ENCODE assay signal across 11 cellular contexts in genomic region chr11:78041380-78041719, GRCh38. TPM values are rescaled to one million over a fixed set of nuclear protein-coding genes. Genes with fewer than 3 reads are reported as not detected.
A peak's percentile ranks its signal among the peaks of the same experiment; 100 is the strongest.
DNase-seq lines count a peak whose midpoint lies in the region; ATAC-seq, FAIRE-seq and TF ChIP-seq lines count a peak whose summit lies in the region.
"Not testable (repeated sequence)": the region's sequence is repeated elsewhere in the genome, so short reads cannot be mapped to it uniquely, and the experiment has no call there.
"Had no signal": no experiment of that assay in that cellular context is flagged by ENCODE, and none has a peak within 500 bp of the region (broad histone marks: within the 10 kb centered on the region; RNA-seq: fewer than 3 reads in every experiment).

No MANE protein-coding gene starts in this region.

- not testable (repeated sequence) for H4K20me1 ChIP-seq in GM23338 (replicated peaks; ENCODE audit: insufficient read depth); H1 (replicated peaks in 1 of 2; ENCODE audit: control insufficient read depth in 1 of 2, insufficient read depth in 2 of 2, low read length in 2 of 2)

- CTCF ChIA-PET in H1 (lab: Charles Lee; ENCODE audit: partially characterized antibody) = interaction anchor here (0.6 to 2.1 kb wide), 6 partner anchors 10 to 63 kb away, joined by 3 to 5 read pairs (median 3); partner anchors contain the start of gene THRSP

- not testable (repeated sequence) for H3K27ac Mint-ChIP-seq in GM23338
- peak overlapping the region; percentile 61 for H3K27ac Mint-ChIP-seq in activated naive CD8-positive, alpha-beta T cell treated with anti-CD3 and anti-CD28 coated beads, Interleukin-2, amount 10 ng/mL, durations not matched to agents 7 days and 5 days
- H3K27ac Mint-ChIP-seq in nephron progenitor cell = peak overlapping the region; percentile 75

- H3K79me1 ChIP-seq in H1 (ENCODE audit: low read depth, low read length) = not testable (repeated sequence)

- not testable (repeated sequence) for H2AK5ac ChIP-seq in H1 (ENCODE audit: low read depth, low read length)

- not testable (repeated sequence) for H3K27me3 Mint-ChIP-seq in GM23338 (ENCODE audit: insufficient read depth, low read depth, poor library complexity); activated naive CD8-positive, alpha-beta T cell treated with anti-CD3 and anti-CD28 coated beads, Interleukin-2, amount 10 ng/mL, durations not matched to agents 7 days and 5 days
- H3K27me3 Mint-ChIP-seq in nephron progenitor cell (ENCODE audit: low read depth, poor library complexity) = peaks cover 20% of the 10 kb centered on the region

- POLR2A ChIA-PET in activated naive CD8-positive, alpha-beta T cell treated with anti-CD3 and anti-CD28 coated beads, Interleukin-2, amount 10 ng/mL, durations not matched to agents 7 days and 5 days (lab: Charles Lee) = not testable (repeated sequence)
- POLR2A ChIA-PET in H1 (lab: Charles Lee; ENCODE audit: partially characterized antibody) = interaction anchor here (0.7 to 2.2 kb wide), 2 partner anchors 9 to 19 kb away, joined by 3 to 6 read pairs; no protein-coding TSS in a partner anchor

- H3K56ac ChIP-seq in H1 (replicated peaks; ENCODE audit: insufficient read length, low read depth, low read length) = not testable (repeated sequence)

- H3K36me3 ChIP-seq in GM23338 (ENCODE audit: insufficient read depth); RWPE2 (ENCODE audit: low read depth); H1 (ENCODE audit: control insufficient read depth in 2 of 4, insufficient read depth in 4 of 4, low read length in 3 of 4): not testable (repeated sequence)

- H2BK20ac ChIP-seq in H1 (ENCODE audit: low read length) = 0 out of 2 replicates have a peak overlapping the region, but pooled peaks have one; percentile 48

- H3K9me3 ChIP-seq in RWPE2 (ENCODE audit: severe bottlenecking); H1 (ENCODE audit: insufficient read depth in 2 of 2, low read depth in 1 of 2, low read length in 1 of 2): not testable (repeated sequence)

- H3K9me2 ChIP-seq in GM23338 (ENCODE audit: insufficient read depth) = not testable (repeated sequence)

- not testable (repeated sequence) for H3K23ac ChIP-seq in H1 (ENCODE audit: insufficient read length)

- not testable (repeated sequence) for ATAC-seq in GM23338; RWPE2 (ENCODE audit: low read depth); activated naive CD8-positive, alpha-beta T cell treated with anti-CD3 and anti-CD28 coated beads, Interleukin-2, amount 10 ng/mL, durations not matched to agents 7 days and 5 days (ENCODE audit: low read depth)

- not testable (repeated sequence) for TF ChIP-seq CTCF in GM23338 (conservative IDR thresholded peaks at IDR 0.05; ENCODE audit: low read depth in 2 of 2); RWPE2 (IDR thresholded peaks at IDR 0.05; ENCODE audit: poor library complexity, severe bottlenecking); H1 (IDR thresholded peaks at IDR 0.05; ENCODE audit: control extremely low read depth in 1 of 3, insufficient read depth in 1 of 3, low read depth in 1 of 3, low read length in 3 of 3); nephron progenitor cell (IDR thresholded peaks at IDR 0.05)

- H3K79me2 ChIP-seq in GM23338 (replicated peaks; ENCODE audit: insufficient read depth); H1 (ENCODE audit: control insufficient read depth in 1 of 2, insufficient read depth in 2 of 2, low read length in 2 of 2): not testable (repeated sequence)

- H3K9ac ChIP-seq in H1 (replicated peaks in 1 of 4; ENCODE audit: extremely low read depth in 1 of 4, low read depth in 3 of 4, low read length in 3 of 4) = not testable (repeated sequence)

- not testable (repeated sequence) for H3K18ac ChIP-seq in H1 (ENCODE audit: extremely low read depth, low read length)

- not testable (repeated sequence) for H3K14ac ChIP-seq in H1 (ENCODE audit: insufficient read length)

- peaks cover 20% of the 10 kb centered on the region for H3K4me1 Mint-ChIP-seq in GM23338
- H3K4me1 Mint-ChIP-seq in activated naive CD8-positive, alpha-beta T cell treated with anti-CD3 and anti-CD28 coated beads, Interleukin-2, amount 10 ng/mL, durations not matched to agents 7 days and 5 days = peaks cover 12% of the 10 kb centered on the region
- peaks cover 40% of the 10 kb centered on the region for H3K4me1 Mint-ChIP-seq in nephron progenitor cell

- DNase-seq in GM23338 (ENCODE audit: low spot score); RWPE2 (ENCODE audit: low spot score); activated naive CD8-positive, alpha-beta T cell treated with anti-CD3 and anti-CD28 coated beads, Interleukin-2, amount 10 ng/mL, durations not matched to agents 7 days and 5 days; H1 (ENCODE audit: low read depth in 1 of 2, low spot score in 2 of 2); nephron progenitor cell: not testable (repeated sequence)

- not testable (repeated sequence) for H3K4me1 ChIP-seq in GM23338 (ENCODE audit: insufficient read depth); H1 (replicated peaks in 1 of 4; ENCODE audit: control insufficient read depth in 3 of 4, insufficient read depth in 4 of 4, low read length in 3 of 4)
- H3K4me1 ChIP-seq in RWPE2 (ENCODE audit: insufficient read depth, poor library complexity, severe bottlenecking) = peaks cover 26% of the 10 kb centered on the region

- H3K27me3 ChIP-seq in GM23338 (ENCODE audit: insufficient read depth); RWPE2 (ENCODE audit: insufficient read depth, poor library complexity, severe bottlenecking); H1 (replicated peaks in 1 of 4; ENCODE audit: control insufficient read depth in 3 of 4, extremely low read depth in 1 of 4, insufficient read depth in 3 of 4, low read length in 3 of 4): not testable (repeated sequence)

- H2BK5ac ChIP-seq in H1 (ENCODE audit: low read depth, low read length) = not testable (repeated sequence)

- H2BK15ac ChIP-seq in H1 (ENCODE audit: low read length) = not testable (repeated sequence)

- H2BK120ac ChIP-seq in H1 (replicated peaks; ENCODE audit: low read depth, low read length) = not testable (repeated sequence)

- 90% methylated on average over 8 of the region's 8 CpGs; no CpG with 5 or more reads in 1 of the 2 experiments for WGBS in H1 (ENCODE audit: extremely low coverage in 1 of 2, insufficient coverage in 1 of 2, insufficient read length in 1 of 2, insufficient replicate concordance in 2 of 2, low coverage in 1 of 2, low lambda C conversion rate in 2 of 2, missing lambda C conversion rate in 1 of 2), 2 experiments

- H3K4ac ChIP-seq in H1 (replicated peaks; ENCODE audit: insufficient read length, low read depth, low read length) = not testable (repeated sequence)

- not testable (repeated sequence) for FAIRE-seq in H1 (lab: Jason Lieb, UNC)

- H2BK12ac ChIP-seq in H1 (ENCODE audit: low read depth, low read length) = peak overlapping the region; percentile 50; the same call in 1 of the 2 replicates

- not testable (repeated sequence) for H3K4me2 ChIP-seq in GM23338; H1 (ENCODE audit: insufficient read depth in 1 of 2, low read depth in 2 of 2, low read length in 2 of 2)

- H4K5ac ChIP-seq in H1 (ENCODE audit: insufficient read length, low read depth, low read length) = not testable (repeated sequence)

- H3K9me3 Mint-ChIP-seq in GM23338; activated naive CD8-positive, alpha-beta T cell treated with anti-CD3 and anti-CD28 coated beads, Interleukin-2, amount 10 ng/mL, durations not matched to agents 7 days and 5 days; nephron progenitor cell: not testable (repeated sequence)

- H3K27ac ChIP-seq in GM23338 (ENCODE audit: low read depth); H1 (ENCODE audit: low read depth, low read length): not testable (repeated sequence)
- peak overlapping the region; percentile 90 for H3K27ac ChIP-seq in RWPE2 (ENCODE audit: poor library complexity, severe bottlenecking)

- H3K4me3 ChIP-seq in GM23338; RWPE2 (ENCODE audit: severe bottlenecking); H1 (ENCODE audit: extremely low read depth in 1 of 4, insufficient read depth in 2 of 4, low read depth in 3 of 4, low read length in 4 of 4): not testable (repeated sequence)

- H4K8ac ChIP-seq in H1 (ENCODE audit: extremely low read depth, insufficient read depth, low read length) = not testable (repeated sequence)

- peak overlapping the region; percentile 81 for H2AFZ ChIP-seq in GM23338
- not testable (repeated sequence) for H2AFZ ChIP-seq in H1 (ENCODE audit: low read length)

- H4K91ac ChIP-seq in H1 (replicated peaks; ENCODE audit: insufficient read length, low read length) = not testable (repeated sequence)

- TF ChIP-seq EP300 in H1 (IDR thresholded peaks at IDR 0.05; ENCODE audit: borderline replicate concordance in 1 of 2, low read depth in 2 of 2, low read length in 2 of 2) = not testable (repeated sequence)

- not testable (repeated sequence) for H3K23me2 ChIP-seq in H1 (ENCODE audit: low read depth, low read length)

- TF ChIP-seq RAD21 in H1 (IDR thresholded peaks at IDR 0.05 in 1 of 2, conservative IDR thresholded peaks at IDR 0.05 in 1 of 2; ENCODE audit: low read depth in 2 of 2, low read length in 2 of 2) = not testable (repeated sequence)

- not testable (repeated sequence) for TF ChIP-seq POLR2A in H1 (IDR thresholded peaks at IDR 0.05; ENCODE audit: control extremely low read depth in 1 of 2, low read depth in 2 of 2, low read length in 2 of 2)

- H3K4me3 Mint-ChIP-seq in GM23338; activated naive CD8-positive, alpha-beta T cell treated with anti-CD3 and anti-CD28 coated beads, Interleukin-2, amount 10 ng/mL, durations not matched to agents 7 days and 5 days; nephron progenitor cell: not testable (repeated sequence)

- H3K36me3 Mint-ChIP-seq in GM23338 (ENCODE audit: low read depth); activated naive CD8-positive, alpha-beta T cell treated with anti-CD3 and anti-CD28 coated beads, Interleukin-2, amount 10 ng/mL, durations not matched to agents 7 days and 5 days; nephron progenitor cell (ENCODE audit: low read depth): not testable (repeated sequence)

- H3F3A ChIP-seq in GM23338 (replicated peaks; ENCODE audit: low read depth) = not testable (repeated sequence)

RNA-seq across cellular contexts. Expression of gene KCTD14, which starts 18.3 kb away (rescaled TPM):
- total RNA-seq in GM23338 (2014; rRNA removed; shearing (Covaris generic)) = 14.2 and 19.1 TPM in 2 replicates
- polyA plus RNA-seq in GM23338 (2016; fragmentation: Nextera tagmentation; extraction: Ambion mirVana) (5.9 and 8.4 TPM in 2 replicates), H1 (2011; rRNA removed) (15.2 and 24.9 TPM in 2 replicates)
- under 1 TPM in 1 of 2 experiments, not detected in 1; 0.22 TPM for total RNA-seq in activated naive CD8-positive, alpha-beta T cell treated with anti-CD3 and anti-CD28 coated beads, Interleukin-2, amount 10 ng/mL, durations not matched to agents 7 days and 5 days
- 21.6 and 22.7 TPM in 2 replicates for total RNA-seq in H1 (2021; fragmentation: NEBNext Ultra II Directional; extraction: Animal tissue kit (Norgen Biotek cat#: 25700))
- polyA plus RNA-seq in H1 (2011; cell fraction: cytosol; rRNA removed) = 17.9 TPM
- 12.9 TPM for polyA plus RNA-seq in H1 (2011; cell fraction: nucleus; rRNA removed)
- polyA plus RNA-seq in H1 (2012, experiment 1 of 2) = 20.3 to 23.4 TPM (median 21.1 TPM) in 4 replicates
- polyA plus RNA-seq in H1 (2012, experiment 2 of 2) = 17.4 TPM
- polyA plus RNA-seq in H1 (2013, experiment 1 of 2) = 18.7 TPM
- 19.4 TPM for polyA plus RNA-seq in H1 (2013, experiment 2 of 2)
- polyA minus RNA-seq in H1 (2011; rRNA and poly(A)+ RNA removed) = 22.3 and 25.4 TPM in 2 replicates
- polyA minus RNA-seq in H1 (2011; cell fraction: cytosol; rRNA and poly(A)+ RNA removed) = 10.3 TPM
- polyA minus RNA-seq in H1 (2011; cell fraction: nucleus; rRNA and poly(A)+ RNA removed) = 6.5 TPM
- total RNA-seq: SK-MEL-5 had no signal
- polyA plus RNA-seq: CD4-positive, alpha-beta memory T cell had no signal

RNA-seq across cellular contexts. Expression of gene THRSP, which starts 22.3 kb away (rescaled TPM):
- total RNA-seq in GM23338 (2014; rRNA removed; shearing (Covaris generic)) = not detected in 2 replicates
- polyA plus RNA-seq in GM23338 (2016; fragmentation: Nextera tagmentation; extraction: Ambion mirVana) (not detected in 2 replicates), H1 (2011; rRNA removed) (0.11 TPM in 1 of 2 replicates, not detected in the other)
- total RNA-seq in activated naive CD8-positive, alpha-beta T cell treated with anti-CD3 and anti-CD28 coated beads, Interleukin-2, amount 10 ng/mL, durations not matched to agents 7 days and 5 days = not detected
- total RNA-seq in H1 (2021; fragmentation: NEBNext Ultra II Directional; extraction: Animal tissue kit (Norgen Biotek cat#: 25700)) = not detected in 2 replicates
- 0.13 TPM for polyA plus RNA-seq in H1 (2011; cell fraction: cytosol; rRNA removed)
- polyA plus RNA-seq in H1 (2011; cell fraction: nucleus; rRNA removed) = not detected
- polyA plus RNA-seq in H1 (2012, experiment 1 of 2) = not detected in 4 replicates
- not detected for polyA plus RNA-seq in H1 (2012, experiment 2 of 2)
- not detected for polyA plus RNA-seq in H1 (2013, experiment 1 of 2)
- not detected for polyA plus RNA-seq in H1 (2013, experiment 2 of 2)
- 0.16 TPM in 1 of 2 replicates, not detected in the other for polyA minus RNA-seq in H1 (2011; rRNA and poly(A)+ RNA removed)
- polyA minus RNA-seq in H1 (2011; cell fraction: cytosol; rRNA and poly(A)+ RNA removed) = not detected
- polyA minus RNA-seq in H1 (2011; cell fraction: nucleus; rRNA and poly(A)+ RNA removed) = not detected
- total RNA-seq: CD4-positive, alpha-beta memory T cell; GM12878; LHCN-M2; SK-MEL-5 had no signal
- polyA plus RNA-seq: A549, IgD-negative memory B cell had no signal

RNA-seq across cellular contexts. Expression of gene NDUFC2, which starts 38.3 kb away (rescaled TPM):
- total RNA-seq in GM23338 (2014; rRNA removed; shearing (Covaris generic)) = 122 and 174 TPM in 2 replicates
- 711 and 755 TPM in 2 replicates for polyA plus RNA-seq in GM23338 (2016; fragmentation: Nextera tagmentation; extraction: Ambion mirVana)
- total RNA-seq in activated naive CD8-positive, alpha-beta T cell treated with anti-CD3 and anti-CD28 coated beads, Interleukin-2, amount 10 ng/mL, durations not matched to agents 7 days and 5 days = 100 to 1,000 TPM; 162 to 163 TPM
- 216 and 218 TPM in 2 replicates for total RNA-seq in H1 (2021; fragmentation: NEBNext Ultra II Directional; extraction: Animal tissue kit (Norgen Biotek cat#: 25700))
- 356 and 477 TPM in 2 replicates for polyA plus RNA-seq in H1 (2011; rRNA removed)
- 212 TPM for polyA plus RNA-seq in H1 (2011; cell fraction: cytosol; rRNA removed)
- polyA plus RNA-seq in H1 (2011; cell fraction: nucleus; rRNA removed) = 149 TPM
- 170 to 347 TPM (median 216 TPM) in 4 replicates for polyA plus RNA-seq in H1 (2012, experiment 1 of 2)
- polyA plus RNA-seq in H1 (2012, experiment 2 of 2) = 178 TPM
- 337 TPM for polyA plus RNA-seq in H1 (2013, experiment 1 of 2)
- polyA plus RNA-seq in H1 (2013, experiment 2 of 2) = 332 TPM
- polyA minus RNA-seq in H1 (2011; rRNA and poly(A)+ RNA removed) = 17.2 and 27.2 TPM in 2 replicates
- 64.3 TPM for polyA minus RNA-seq in H1 (2011; cell fraction: cytosol; rRNA and poly(A)+ RNA removed)
- polyA minus RNA-seq in H1 (2011; cell fraction: nucleus; rRNA and poly(A)+ RNA removed) = 68.1 TPM

RNA-seq across cellular contexts. Expression of gene INTS4, which starts 46.9 kb away (rescaled TPM):
- total RNA-seq in GM23338 (2014; rRNA removed; shearing (Covaris generic)) = 47.6 TPM in 2 replicates
- polyA plus RNA-seq in GM23338 (2016; fragmentation: Nextera tagmentation; extraction: Ambion mirVana) (24.6 and 27.2 TPM in 2 replicates), H1 (2011; rRNA removed) (24.7 and 27.0 TPM in 2 replicates)
- 10 to 100 TPM; 53.9 to 56.8 TPM for total RNA-seq in activated naive CD8-positive, alpha-beta T cell treated with anti-CD3 and anti-CD28 coated beads, Interleukin-2, amount 10 ng/mL, durations not matched to agents 7 days and 5 days
- total RNA-seq in H1 (2021; fragmentation: NEBNext Ultra II Directional; extraction: Animal tissue kit (Norgen Biotek cat#: 25700)) = 31.3 and 33.4 TPM in 2 replicates
- 26.3 TPM for polyA plus RNA-seq in H1 (2011; cell fraction: cytosol; rRNA removed)
- polyA plus RNA-seq in H1 (2011; cell fraction: nucleus; rRNA removed) = 55.3 TPM
- polyA plus RNA-seq in H1 (2012, experiment 1 of 2) = 23.7 to 28.8 TPM (median 25.0 TPM) in 4 replicates
- 5.0 TPM for polyA plus RNA-seq in H1 (2012, experiment 2 of 2)
- polyA plus RNA-seq in H1 (2013, experiment 1 of 2) = 21.7 TPM
- 19.7 TPM for polyA plus RNA-seq in H1 (2013, experiment 2 of 2)
- 51.1 and 53.2 TPM in 2 replicates for polyA minus RNA-seq in H1 (2011; rRNA and poly(A)+ RNA removed)
- 25.7 TPM for polyA minus RNA-seq in H1 (2011; cell fraction: cytosol; rRNA and poly(A)+ RNA removed)
- polyA minus RNA-seq in H1 (2011; cell fraction: nucleus; rRNA and poly(A)+ RNA removed) = 62.1 TPM

Comparison
In these comparisons a context has a peak if more than half of its experiments do, and no peak if none do; other contexts are left out.
1. RNA of gene KCTD14, which starts 18.3 kb away (total RNA-seq): 21.6 to 22.7 TPM in H1 and 14.2 to 19.1 TPM in GM23338; 0.22 TPM in activated naive CD8-positive, alpha-beta T cell treated with anti-CD3 and anti-CD28 coated beads, Interleukin-2, amount 10 ng/mL, durations not matched to agents 7 days and 5 days; every median in the first group is over 10 times any median in the second.